ENCODE assay signal across 8 cellular contexts in the genomic region with DNA sequence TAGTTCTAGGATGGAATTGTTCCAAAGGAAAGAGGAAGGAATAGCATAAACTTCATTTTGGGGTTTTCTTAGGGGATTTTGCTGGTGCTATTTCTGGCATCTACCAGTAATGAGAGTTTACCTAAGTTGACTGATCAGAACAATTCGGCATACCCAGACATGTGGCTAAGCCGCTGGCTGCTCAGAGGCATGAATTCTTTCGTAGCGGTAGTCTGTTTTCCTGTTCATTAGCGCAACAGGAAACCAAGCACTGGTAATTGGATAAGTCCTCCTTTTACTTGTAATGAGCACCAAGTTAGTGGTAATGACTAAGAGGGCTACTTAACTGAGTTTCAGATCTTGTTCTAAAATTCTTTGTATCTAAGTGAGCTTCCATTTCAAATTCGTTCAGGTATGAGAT. TPM values are rescaled to one million over a fixed set of nuclear protein-coding genes. Genes with fewer than 3 reads are reported as not detected.
DNase-seq lines count a peak whose midpoint lies in the region; ATAC-seq, FAIRE-seq and TF ChIP-seq lines count a peak whose summit lies in the region.

No MANE protein-coding gene starts in this region.

- TF ChIP-seq CTCF in GM13977 (IDR thresholded peaks at IDR 0.05; ENCODE audit: extremely low read depth, insufficient read depth, missing control alignments), result no peak

- DNase-seq in GM13977 (ENCODE audit: low spot score) (peak; percentile 18), M059J (ENCODE audit: low read depth) (peak; percentile 47), Ammon's horn (ENCODE audit: low spot score) (no peak), HPDE6-E6E7 (ENCODE audit: extremely low spot score) (no peak), frontal cortex (ENCODE audit: low spot score in 2 of 2) (no peak), NCI-H2171 (lab: John Stamatoyannopoulos, UW) (no peak)
- peak; percentile 70 for DNase-seq in central memory CD4-positive, alpha-beta T cell

- in situ Hi-C loops in GM13977 (cut with MboI; ENCODE audit: low pct_unique_long_range_greater_than_20kb, low sequenced_read_pairs, unreplicated experiment), result loop anchor here (25.0 kb wide), 1 partner anchor 93 kb away; no protein-coding TSS in a partner anchor

- peak; percentile 42 for ATAC-seq in GM21723 (IDR thresholded peaks at IDR 0.05; ENCODE audit: unreplicated experiment)

- no peak for FAIRE-seq in frontal cortex (lab: Jason Lieb, UNC)

RNA-seq across cellular contexts. Expression of a gene that starts 38.6 kb away (rescaled TPM):
- 10.9 and 18.4 TPM in 2 replicates for total RNA-seq in M059J (2014; rRNA removed; shearing (Covaris generic))
- total RNA-seq in frontal cortex, result 13.5 TPM

Comparison
In these comparisons a context has a peak if more than half of its experiments do, and no peak if none do; other contexts are left out.
1. DNase-seq: peak in GM13977 (single experiment), M059J (single experiment) and central memory CD4-positive, alpha-beta T cell (single experiment); none in Ammon's horn (single experiment), HPDE6-E6E7 (single experiment), frontal cortex (0 of 2) and NCI-H2171 (single experiment).